In genomic region chr4:186587416-186588018, GRCh38 we compare ENCODE assay signal across 9 cellular contexts. TPM values are rescaled to one million over a fixed set of nuclear protein-coding genes. Genes with fewer than 3 reads are reported as not detected.
DNase-seq lines count a peak whose midpoint lies in the region; ATAC-seq and TF ChIP-seq lines count a peak whose summit lies in the region.
"Had no signal": no experiment of that assay in that cellular context is flagged by ENCODE, and none has a peak within 500 bp of the region (broad histone marks: within the 10 kb centered on the region; RNA-seq: fewer than 3 reads in every experiment).

No MANE protein-coding gene starts in this region.

- H3K27ac Mint-ChIP-seq in natural killer cell (no peak overlapping the region), progenitor cell of endocrine pancreas (no peak overlapping the region)
- H3K27ac Mint-ChIP-seq in natural killer cell treated with Interleukin-12 subunit alpha and Interleukin-12 subunit beta and Interleukin-15 and Interleukin-18, amount 100 ng/mL, for 72 hours, result no peak overlapping the region

- H3K36me3 Mint-ChIP-seq in natural killer cell (no peaks in the 10 kb centered on the region), progenitor cell of endocrine pancreas (ENCODE audit: insufficient read depth) (peaks cover 40% of the 10 kb centered on the region)
- H3K36me3 Mint-ChIP-seq in natural killer cell treated with Interleukin-12 subunit alpha and Interleukin-12 subunit beta and Interleukin-15 and Interleukin-18, amount 100 ng/mL, for 72 hours, result no peaks in the 10 kb centered on the region

- peaks cover 0 to 2% of the 10 kb centered on the region in 2 donors for H3K9me3 Mint-ChIP-seq in natural killer cell
- no peaks in the 10 kb centered on the region for H3K9me3 Mint-ChIP-seq in natural killer cell treated with Interleukin-12 subunit alpha and Interleukin-12 subunit beta and Interleukin-15 and Interleukin-18, amount 100 ng/mL, for 72 hours
- peaks cover 1% of the 10 kb centered on the region for H3K9me3 Mint-ChIP-seq in progenitor cell of endocrine pancreas (ENCODE audit: low read depth)

- H3K4me3 Mint-ChIP-seq in natural killer cell, result no peak overlapping the region
- H3K4me3 Mint-ChIP-seq in natural killer cell treated with Interleukin-12 subunit alpha and Interleukin-12 subunit beta and Interleukin-15 and Interleukin-18, amount 100 ng/mL, for 72 hours, result no peak overlapping the region
- no peak overlapping the region for H3K4me3 Mint-ChIP-seq in progenitor cell of endocrine pancreas (ENCODE audit: low read depth)

- ATAC-seq in natural killer cell (peak in 2 of 3 donors; percentile 58 to 71), HG02852 (IDR thresholded peaks at IDR 0.05; ENCODE audit: unreplicated experiment) (peak; percentile 65), GM21737 (IDR thresholded peaks at IDR 0.05; ENCODE audit: unreplicated experiment) (no peak)
- ATAC-seq in natural killer cell treated with Interleukin-12 subunit alpha and Interleukin-12 subunit beta and Interleukin-15 and Interleukin-18, amount 100 ng/mL, for 72 hours, result no peak

- no peaks in the 10 kb centered on the region for H3K27me3 Mint-ChIP-seq in natural killer cell (ENCODE audit: low read depth in 2 of 2)
- no peaks in the 10 kb centered on the region for H3K27me3 Mint-ChIP-seq in natural killer cell treated with Interleukin-12 subunit alpha and Interleukin-12 subunit beta and Interleukin-15 and Interleukin-18, amount 100 ng/mL, for 72 hours
- H3K27me3 Mint-ChIP-seq in progenitor cell of endocrine pancreas, result no peaks in the 10 kb centered on the region

- TF ChIP-seq CTCF in natural killer cell (IDR thresholded peaks at IDR 0.05) (peak; percentile 82), progenitor cell of endocrine pancreas (IDR thresholded peaks at IDR 0.05; ENCODE audit: unreplicated experiment) (peak; percentile 99)

- intact Hi-C loops in natural killer cell (cut with micrococcal nuclease), result loop anchor here (1.0 to 2.0 kb wide), 2 partner anchors 291 to 519 kb away; no protein-coding TSS in a partner anchor

- DNase-seq in natural killer cell (peak; percentile 25), RKO (ENCODE audit: low spot score) (peak; percentile 63), germinal center (ENCODE audit: low spot score) (peak; percentile 25), progenitor cell of endocrine pancreas (ENCODE audit: low spot score, unreplicated experiment) (peak; percentile 44)
- no peak for DNase-seq in natural killer cell treated with Interleukin-12 subunit alpha and Interleukin-12 subunit beta and Interleukin-15 and Interleukin-18, amount 100 ng/mL, for 72 hours (ENCODE audit: low spot score)
- peak; percentile 15 for DNase-seq in activated effector memory CD4-positive, alpha-beta T cell treated with Interleukin-2 at 50 U/mL for 16 hours

- no peaks in the 10 kb centered on the region for H3K4me1 Mint-ChIP-seq in natural killer cell
- no peaks in the 10 kb centered on the region for H3K4me1 Mint-ChIP-seq in natural killer cell treated with Interleukin-12 subunit alpha and Interleukin-12 subunit beta and Interleukin-15 and Interleukin-18, amount 100 ng/mL, for 72 hours (ENCODE audit: low read depth in 2 of 2)
- peaks cover 1% of the 10 kb centered on the region for H3K4me1 Mint-ChIP-seq in progenitor cell of endocrine pancreas (ENCODE audit: low read depth)

RNA-seq across cellular contexts. Expression of gene MTNR1A, which starts 32.1 kb away (rescaled TPM):
- total RNA-seq in natural killer cell (not detected), progenitor cell of endocrine pancreas (2.6 and 2.7 TPM in 2 replicates)
- not detected for total RNA-seq in natural killer cell treated with Interleukin-12 subunit alpha and Interleukin-12 subunit beta and Interleukin-15 and Interleukin-18, amount 100 ng/mL, for 72 hours
- total RNA-seq: subcutaneous adipose tissue had no signal

Comparison
In these comparisons a context has a peak if more than half of its experiments do, and no peak if none do; other contexts are left out.
1. ATAC-seq: peak in natural killer cell (2 of 3) and HG02852 (single experiment); none in natural killer cell treated with Interleukin-12 subunit alpha and Interleukin-12 subunit beta and Interleukin-15 and Interleukin-18, amount 100 ng/mL, for 72 hours (0 of 2) and GM21737 (single experiment).